8 cellular contexts compared by ENCODE assay signal in genomic region chr1:197902131-197902453, GRCh38. TPM values are rescaled to one million over a fixed set of nuclear protein-coding genes. Genes with fewer than 3 reads are reported as not detected.
A peak's percentile ranks its signal among the peaks of the same experiment; 100 is the strongest.
DNase-seq lines count a peak whose midpoint lies in the region; ATAC-seq, FAIRE-seq and TF ChIP-seq lines count a peak whose summit lies in the region.

No MANE protein-coding gene starts in this region.

- CTCF ChIA-PET in T-cell (lab: Charles Lee) = interaction anchor here (1.0 to 2.0 kb wide), 3 partner anchors 23 to 33 kb away, joined by 3 to 7 read pairs (median 3); no protein-coding TSS in a partner anchor

- no peaks in the 10 kb centered on the region for H3K9me3 ChIP-seq in hepatocyte (ENCODE audit: low read depth)

- H3K4me3 Mint-ChIP-seq in T-cell = peak overlapping the region; percentile 81 to 89 (median 86)
- peak overlapping the region; percentile 73 for H3K4me3 Mint-ChIP-seq in stimulated activated effector memory CD8-positive, alpha-beta T cell treated with anti-CD3 and anti-CD28 coated beads, Interleukin-12 subunit alpha, Interleukin-12 subunit beta, amount 100 ng/mL, for 72 hours

- no peaks in the 10 kb centered on the region for H3K79me2 ChIP-seq in hepatocyte

- FAIRE-seq in GM19239 (lab: Jason Lieb, UNC) = no peak

- no peaks in the 10 kb centered on the region for H4K20me1 ChIP-seq in hepatocyte (ENCODE audit: insufficient read depth, poor library complexity, severe bottlenecking)

- 16% methylated on average over 6 of the region's 6 CpGs for WGBS in hepatocyte (ENCODE audit: low lambda C conversion rate, missing lambda C conversion rate)

- peak overlapping the region; percentile 96 for H3K27ac ChIP-seq in hepatocyte

- peak; percentile 63 for DNase-seq in NCI-H2107 treated with DMSO at 0.1 percent for 48 hours (lab: John Stamatoyannopoulos, UW; ENCODE audit: unreplicated experiment)
- no peak for DNase-seq in NCI-H2107 (lab: John Stamatoyannopoulos, UW)
- no peak for DNase-seq in T-cell
- no peak for DNase-seq in hepatocyte (ENCODE audit: low spot score)
- no peak for DNase-seq in stimulated activated effector memory CD8-positive, alpha-beta T cell treated with anti-CD3 and anti-CD28 coated beads, Interleukin-12 subunit alpha, Interleukin-12 subunit beta, amount 100 ng/mL, for 72 hours (ENCODE audit: low spot score in 2 of 2)
- no peak for DNase-seq in GM19239 (ENCODE audit: insufficient read length, low spot score)
- no peak for DNase-seq in activated gamma-delta T cell treated with Interleukin-2 at 50 U/mL for 16 hours

- peaks cover 41% of the 10 kb centered on the region for H3K27me3 ChIP-seq in hepatocyte

- no peaks in the 10 kb centered on the region for H3K9me3 Mint-ChIP-seq in T-cell
- H3K9me3 Mint-ChIP-seq in stimulated activated effector memory CD8-positive, alpha-beta T cell treated with anti-CD3 and anti-CD28 coated beads, Interleukin-12 subunit alpha, Interleukin-12 subunit beta, amount 100 ng/mL, for 72 hours = no peaks in the 10 kb centered on the region

- no peak for TF ChIP-seq CTCF in hepatocyte (IDR thresholded peaks at IDR 0.05; ENCODE audit: poor library complexity)

- no peaks in the 10 kb centered on the region for H3K4me1 ChIP-seq in hepatocyte (ENCODE audit: insufficient read depth)

- H3K27ac Mint-ChIP-seq in T-cell = peak overlapping the region; percentile 62 to 65
- peak overlapping the region; percentile 85 for H3K27ac Mint-ChIP-seq in stimulated activated effector memory CD8-positive, alpha-beta T cell treated with anti-CD3 and anti-CD28 coated beads, Interleukin-12 subunit alpha, Interleukin-12 subunit beta, amount 100 ng/mL, for 72 hours

- POLR2A ChIA-PET in T-cell (lab: Charles Lee) = interaction anchor here in 1 of 2 donors (0.6 to 0.7 kb wide), 2 partner anchors 133 to 386 kb away, joined by 3 to 5 read pairs; no protein-coding TSS in a partner anchor

- no peak for ATAC-seq in T-cell (replicated peaks in 1 of 4)
- ATAC-seq in stimulated activated effector memory CD8-positive, alpha-beta T cell treated with anti-CD3 and anti-CD28 coated beads, Interleukin-12 subunit alpha, Interleukin-12 subunit beta, amount 100 ng/mL, for 72 hours = no peak
- ATAC-seq in HG03342 (IDR thresholded peaks at IDR 0.05; ENCODE audit: unreplicated experiment) = no peak

- peak overlapping the region; percentile 81 for H3K4me2 ChIP-seq in hepatocyte

- peak overlapping the region; percentile 73 for H3K4me3 ChIP-seq in hepatocyte

- peak overlapping the region; percentile 87 for H2AFZ ChIP-seq in hepatocyte

- no peaks in the 10 kb centered on the region for H3K9me2 ChIP-seq in hepatocyte (replicated peaks; ENCODE audit: insufficient read depth)

- no peaks in the 10 kb centered on the region for H3K36me3 ChIP-seq in hepatocyte (replicated peaks; ENCODE audit: insufficient read depth, low read depth)

- H3K27me3 Mint-ChIP-seq in T-cell = peaks cover 49 to 52% of the 10 kb centered on the region in 2 donors

- no peaks in the 10 kb centered on the region for H3K36me3 Mint-ChIP-seq in T-cell
- no peaks in the 10 kb centered on the region for H3K36me3 Mint-ChIP-seq in stimulated activated effector memory CD8-positive, alpha-beta T cell treated with anti-CD3 and anti-CD28 coated beads, Interleukin-12 subunit alpha, Interleukin-12 subunit beta, amount 100 ng/mL, for 72 hours

- H3K4me1 Mint-ChIP-seq in T-cell = peaks cover 6 to 13% (median 12%) of the 10 kb centered on the region in 3 donors
- peaks cover 11% of the 10 kb centered on the region for H3K4me1 Mint-ChIP-seq in stimulated activated effector memory CD8-positive, alpha-beta T cell treated with anti-CD3 and anti-CD28 coated beads, Interleukin-12 subunit alpha, Interleukin-12 subunit beta, amount 100 ng/mL, for 72 hours

RNA-seq across cellular contexts. Expression of gene C1orf53, which starts 0.3 kb away (rescaled TPM):
- not detected for total RNA-seq in T-cell
- total RNA-seq in hepatocyte = 9.0 and 25.3 TPM in 2 replicates
- 14.4 and 15.7 TPM in 2 replicates for polyA plus RNA-seq in hepatocyte

RNA-seq across cellular contexts. Expression of gene LHX9, which starts 15.1 kb away (rescaled TPM):
- total RNA-seq in T-cell (not detected), hepatocyte (not detected in 2 replicates)
- polyA plus RNA-seq in hepatocyte = 0.34 TPM in 1 of 2 replicates, not detected in the other
